ENCODE assay signal across 8 cellular contexts in the genomic region with DNA sequence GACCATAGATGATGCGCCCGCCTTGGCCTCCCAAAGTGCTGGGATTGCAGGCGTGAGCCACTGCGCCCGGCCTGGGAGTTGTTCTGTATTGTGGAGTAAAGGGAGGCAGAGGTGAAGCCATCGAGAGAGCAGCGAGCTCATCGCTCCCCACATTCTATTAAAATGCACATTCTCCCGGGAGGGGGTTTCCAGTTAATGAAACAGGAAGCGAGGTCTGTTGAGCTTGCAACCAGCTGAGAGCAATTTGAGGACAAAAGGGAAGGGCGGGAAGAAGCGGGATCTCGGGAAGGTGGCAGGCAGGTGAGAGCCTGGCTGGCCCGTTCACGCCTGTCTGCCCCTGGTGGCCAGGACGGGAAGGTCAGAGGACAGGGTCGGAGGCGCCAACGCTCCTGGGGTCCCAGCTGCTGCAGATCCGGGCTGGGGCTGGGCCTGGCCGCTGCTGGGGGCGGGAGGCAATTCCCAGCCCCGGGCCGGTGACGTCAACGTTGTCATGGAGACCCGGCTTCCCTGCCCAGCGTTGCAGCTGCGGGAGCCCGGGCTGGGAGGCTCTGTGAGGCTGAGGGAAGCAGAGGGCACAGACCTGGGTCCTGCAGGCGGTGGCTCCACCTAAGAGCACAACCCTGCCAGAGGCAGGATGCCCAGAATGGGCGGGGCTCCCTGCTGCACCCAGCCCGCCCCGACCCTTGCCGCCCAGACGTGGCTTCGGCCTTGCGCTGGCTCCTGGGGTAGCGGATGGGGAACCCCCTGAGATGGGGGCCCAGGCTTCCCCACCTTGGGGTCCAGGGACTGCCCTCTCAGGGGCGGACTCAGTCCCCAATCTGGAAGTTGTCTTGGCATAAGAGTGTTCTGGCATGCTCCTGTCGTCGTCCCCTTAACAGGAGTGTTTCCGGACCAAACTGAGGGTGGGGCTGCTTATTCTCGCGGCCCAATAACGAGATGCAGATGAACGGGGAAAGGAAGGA. TPM values are rescaled to one million over a fixed set of nuclear protein-coding genes. Genes with fewer than 3 reads are reported as not detected.
DNase-seq lines count a peak whose midpoint lies in the region; ATAC-seq and TF ChIP-seq lines count a peak whose summit lies in the region.

No MANE protein-coding gene starts in this region.

- no peaks in the 10 kb centered on the region for H3K36me3 ChIP-seq in mucosa of descending colon (ENCODE audit: low read depth)

- DNase-seq in AG08396 (ENCODE audit: low spot score) (peak; percentile 90), NCI-H526 treated with DMSO at 0.1 percent for 48 hours (lab: John Stamatoyannopoulos, UW) (peak; percentile 68), activated T-cell treated with anti-CD3 and anti-CD28 coated beads for 4 hours (peak; percentile 28), erythroblast (lab: John Stamatoyannopoulos, UW) (peak; percentile 23 to 48), mucosa of descending colon (peak; percentile 87 to 91 (median 90))
- DNase-seq in stimulated activated CD8-positive, alpha-beta memory T cell treated with anti-CD3 and anti-CD28 coated beads, Interleukin-4, amount 100 ng/mL, for 48 hours, result peak; percentile 75

- intact Hi-C loops in mucosa of descending colon (cut with DNase I, micrococcal nuclease), result no loop called here

- H3K4me3 ChIP-seq in mucosa of descending colon, result no peak overlapping the region

- TF ChIP-seq POLR2A in erythroblast (IDR thresholded peaks at IDR 0.05; ENCODE audit: low read length), result no peak

- ATAC-seq in GM19035 (IDR thresholded peaks at IDR 0.05; ENCODE audit: unreplicated experiment) (peak; percentile 85), HG03378 (IDR thresholded peaks at IDR 0.05; ENCODE audit: unreplicated experiment) (peak; percentile 65), mucosa of descending colon (peak; percentile 94)

- peak; percentile 71 for TF ChIP-seq CTCF in mucosa of descending colon (IDR thresholded peaks at IDR 0.05)

- H3K9me3 ChIP-seq in mucosa of descending colon, result no peaks in the 10 kb centered on the region

- H3K4me1 ChIP-seq in mucosa of descending colon (ENCODE audit: low read depth), result no peaks in the 10 kb centered on the region

RNA-seq across cellular contexts. Expression of a gene that starts 48.7 kb away (rescaled TPM):
- total RNA-seq in mucosa of descending colon, result 10 to 100 TPM; 14.7 to 19.5 (median 15.0) TPM

Comparison
In these comparisons a context has a peak if more than half of its experiments do, and no peak if none do; other contexts are left out.
1. DNase-seq: peak in every context shown above with its lines; median percentile 90 in AG08396; 90 in mucosa of descending colon; 75 in stimulated activated CD8-positive, alpha-beta memory T cell treated with anti-CD3 and anti-CD28 coated beads, Interleukin-4, amount 100 ng/mL, for 48 hours; 68 in NCI-H526 treated with DMSO at 0.1 percent for 48 hours; 36 in erythroblast; 28 in activated T-cell treated with anti-CD3 and anti-CD28 coated beads for 4 hours.